Comparison of ENCODE assay signal across 8 cellular contexts in the genomic region with DNA sequence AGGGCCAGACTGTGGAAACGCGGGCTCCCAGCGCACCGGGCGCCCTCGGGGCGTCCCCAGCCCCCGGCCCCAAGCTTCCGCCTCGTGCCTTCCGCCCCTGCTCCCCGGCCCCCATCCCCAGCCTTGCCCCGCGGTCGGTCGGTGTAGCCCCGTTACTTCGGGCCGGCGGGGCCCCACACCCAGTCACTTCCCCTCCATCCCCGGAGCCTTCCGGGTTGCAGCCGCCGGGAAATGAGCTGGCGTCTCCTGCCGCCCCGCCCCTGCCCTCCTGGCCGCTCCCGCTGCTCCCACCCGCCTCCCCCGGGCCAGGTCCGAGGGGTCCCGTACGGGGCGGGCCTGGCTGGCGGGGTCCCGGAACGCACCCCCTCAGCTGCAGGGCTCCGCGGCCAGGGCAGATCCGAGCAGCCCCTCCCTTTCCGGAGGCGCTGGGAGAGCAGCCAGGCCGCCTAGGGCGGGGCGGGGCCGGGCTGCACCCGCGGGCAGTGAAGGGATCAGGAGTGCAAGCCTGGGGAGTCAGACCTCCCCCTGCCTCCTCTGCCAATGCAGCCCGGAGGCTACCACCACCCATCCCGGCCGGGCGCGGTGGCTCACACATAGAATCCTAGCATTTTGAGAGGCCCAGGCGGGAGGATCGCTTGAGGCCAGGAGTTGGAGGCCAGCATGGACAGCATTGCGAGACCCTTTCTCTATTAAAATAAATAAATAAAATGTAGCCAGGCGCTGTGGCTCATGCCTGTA. TPM values are rescaled to one million over a fixed set of nuclear protein-coding genes. Genes with fewer than 3 reads are reported as not detected.
DNase-seq lines count a peak whose midpoint lies in the region; ATAC-seq and TF ChIP-seq lines count a peak whose summit lies in the region.

No MANE protein-coding gene starts in this region.

- H3K27ac ChIP-seq in neural cell (ENCODE audit: low read length) (no peak overlapping the region), thyroid gland (peak overlapping the region; percentile 83 to 96 (median 94))

- TF ChIP-seq POLR2A in GM19193 (IDR thresholded peaks at IDR 0.05; ENCODE audit: extremely low read depth, insufficient read depth, insufficient read length): peak; percentile 53
- TF ChIP-seq POLR2A in thyroid gland (IDR thresholded peaks at IDR 0.05): peak in 1 of 2 donors; percentile 70

- peak overlapping the region; percentile 52 for H3K9ac ChIP-seq in neural cell (ENCODE audit: low read length)

- WGBS in thyroid gland, 2 donors: 25 to 27% methylated on average over 9 to 10 of the region's 58 CpGs

- no peaks in the 10 kb centered on the region for H3K79me2 ChIP-seq in neural cell (replicated peaks; ENCODE audit: insufficient read depth, low read length)

- TF ChIP-seq CTCF in foreskin fibroblast (IDR thresholded peaks at IDR 0.05; ENCODE audit: low read depth, low read length) (no peak), neural cell (IDR thresholded peaks at IDR 0.05; ENCODE audit: poor library complexity, severe bottlenecking) (no peak), thyroid gland (IDR thresholded peaks at IDR 0.05) (no peak)

- peak; percentile 60 for ATAC-seq in HG03432 (IDR thresholded peaks at IDR 0.05; ENCODE audit: unreplicated experiment)

- H3F3A ChIP-seq in neural cell (ENCODE audit: insufficient read depth, low read length, poor library complexity, severe bottlenecking): no peaks in the 10 kb centered on the region

- H3K9me3 ChIP-seq in neural cell (ENCODE audit: low read length) (no peaks in the 10 kb centered on the region), thyroid gland (no peaks in the 10 kb centered on the region)

- no peaks in the 10 kb centered on the region for H4K20me1 ChIP-seq in neural cell (ENCODE audit: insufficient read depth)

- no peak for TF ChIP-seq RAD21 in neural cell (conservative IDR thresholded peaks at IDR 0.05)

- DNase-seq in C1 segment of cervical spinal cord (lab: John Stamatoyannopoulos, UW) (peak in 12 of 14 donors; percentile 8 to 72 (median 34)), RPMI7951 (ENCODE audit: low read depth) (peak; percentile 86), activated gamma-delta T cell (lab: John Stamatoyannopoulos, UW) (peak; percentile 51), foreskin fibroblast (peak; percentile 79 to 94), thyroid gland (peak; percentile 81 to 85)

- no peaks in the 10 kb centered on the region for H3K36me3 ChIP-seq in neural cell (ENCODE audit: insufficient read depth, low read length)
- H3K36me3 ChIP-seq in thyroid gland: peaks cover 3 to 5% of the 10 kb centered on the region in 2 donors

- H3K9me2 ChIP-seq in neural cell (ENCODE audit: insufficient read depth, low read length): no peaks in the 10 kb centered on the region

- H2AFZ ChIP-seq in neural cell (ENCODE audit: low read depth, low read length): no peak overlapping the region

- no peak overlapping the region for H3K4me2 ChIP-seq in neural cell (ENCODE audit: low read length)

- peaks cover 10% of the 10 kb centered on the region for H3K27me3 ChIP-seq in neural cell (ENCODE audit: insufficient read depth, low read depth, low read length)
- no peaks in the 10 kb centered on the region for H3K27me3 ChIP-seq in thyroid gland

- no peak for TF ChIP-seq EP300 in neural cell (conservative IDR thresholded peaks at IDR 0.05; ENCODE audit: poor library complexity, severe bottlenecking)

- intact Hi-C loops in thyroid gland (cut with DNase I): loop anchor here (5.0 kb wide), 1 partner anchor 37 kb away; no protein-coding TSS in a partner anchor

- H3K4me1 ChIP-seq in thyroid gland: peaks cover 24 to 42% of the 10 kb centered on the region in 2 donors

- peak overlapping the region; percentile 61 to 64 for H3K4me3 ChIP-seq in foreskin fibroblast (ENCODE audit: low read depth in 1 of 2, low read length in 2 of 2)
- peak overlapping the region; percentile 67 for H3K4me3 ChIP-seq in neural cell (ENCODE audit: low read length)
- peak overlapping the region; percentile 47 to 93 (median 51) for H3K4me3 ChIP-seq in thyroid gland (replicated peaks in 1 of 3)

TF ChIP-seq in neural cell, 6 proteins besides CTCF, POLR2A, EP300 and RAD21:
- TF ChIP-seq TAF1 (IDR thresholded peaks at IDR 0.05; ENCODE audit: low read depth) (no peak), REST (IDR thresholded peaks at IDR 0.05; ENCODE audit: borderline replicate concordance) (no peak), MXI1 (conservative IDR thresholded peaks at IDR 0.05; ENCODE audit: poor library complexity, severe bottlenecking) (no peak), EZH2 (IDR thresholded peaks at IDR 0.05; ENCODE audit: borderline replicate concordance, insufficient read depth, low read length, poor library complexity, severe bottlenecking) (no peak), POLR2AphosphoS5 (IDR thresholded peaks at IDR 0.05) (no peak), SMC3 (conservative IDR thresholded peaks at IDR 0.05; ENCODE audit: poor library complexity) (no peak)

RNA-seq across cellular contexts. Expression of gene ARPC1B, which starts 0.7 kb away (rescaled TPM):
- 248 and 283 TPM in 2 replicates for total RNA-seq in RPMI7951 (2014; rRNA removed; shearing (Covaris generic))
- 1.7 and 3.6 TPM in 2 replicates for polyA plus RNA-seq in neural cell
- 1.6 and 2.7 TPM in 2 replicates for polyA minus RNA-seq in neural cell
- total RNA-seq in thyroid gland: 100 to 1,000 TPM; 214 to 273 (median 228) TPM

RNA-seq across cellular contexts. Expression of gene PDAP1, which starts 33.2 kb away (rescaled TPM):
- 82.1 and 129 TPM in 2 replicates for total RNA-seq in RPMI7951 (2014; rRNA removed; shearing (Covaris generic))
- polyA plus RNA-seq in neural cell: 185 and 212 TPM in 2 replicates
- polyA minus RNA-seq in neural cell: 54.8 and 60.3 TPM in 2 replicates
- 100 to 1,000 TPM in 2 of 4 donors, 10 to 100 TPM in 2; 73.9 to 112 (median 93.2) TPM for total RNA-seq in thyroid gland

RNA-seq across cellular contexts. Expression of gene BUD31, which starts 33.5 kb away (rescaled TPM):
- total RNA-seq in RPMI7951 (2014; rRNA removed; shearing (Covaris generic)): 210 and 240 TPM in 2 replicates
- polyA plus RNA-seq in neural cell: 200 and 251 TPM in 2 replicates
- 82.7 and 84.0 TPM in 2 replicates for polyA minus RNA-seq in neural cell
- total RNA-seq in thyroid gland: 10 to 100 TPM; 41.9 to 89.1 (median 65.4) TPM

RNA-seq across cellular contexts. Expression of gene ARPC1A, which starts 49.5 kb away (rescaled TPM):
- 251 and 266 TPM in 2 replicates for total RNA-seq in RPMI7951 (2014; rRNA removed; shearing (Covaris generic))
- polyA plus RNA-seq in neural cell: 137 and 154 TPM in 2 replicates
- 112 and 113 TPM in 2 replicates for polyA minus RNA-seq in neural cell
- 100 to 1,000 TPM; 120 to 183 (median 147) TPM for total RNA-seq in thyroid gland

Comparison
In these comparisons a context has a peak if more than half of its experiments do, and no peak if none do; other contexts are left out.
1. DNase-seq: peak in every context shown above with its lines; median percentile 86 in foreskin fibroblast; 86 in RPMI7951; 83 in thyroid gland; 51 in activated gamma-delta T cell; 34 in C1 segment of cervical spinal cord.